In genomic region chr6:90403489-90404381, GRCh38 we compare ENCODE assay signal across 10 cellular contexts.
DNase-seq lines count a peak whose midpoint lies in the region; ATAC-seq and TF ChIP-seq lines count a peak whose summit lies in the region.
"Had no signal": no experiment of that assay in that cellular context is flagged by ENCODE, and none has a peak within 500 bp of the region (broad histone marks: within the 10 kb centered on the region; RNA-seq: fewer than 3 reads in every experiment).

No MANE protein-coding gene starts in this region.

- H2AFZ ChIP-seq in hepatocyte = no peak overlapping the region

- H4K20me1 ChIP-seq in hepatocyte (ENCODE audit: insufficient read depth, poor library complexity, severe bottlenecking) = no peaks in the 10 kb centered on the region

- H3K4me3 ChIP-seq in hepatocyte = no peak overlapping the region

- H3K79me2 ChIP-seq in hepatocyte = no peaks in the 10 kb centered on the region

- H3K4me3 Mint-ChIP-seq in activated naive CD4-positive, alpha-beta T cell treated with anti-CD3 and anti-CD28 coated beads for 36 hours = peak overlapping the region; percentile 57
- no peak overlapping the region for H3K4me3 Mint-ChIP-seq in activated CD8-positive, alpha-beta T cell treated with anti-CD3 and anti-CD28 coated beads for 36 hours

- POLR2A ChIA-PET in activated CD8-positive, alpha-beta T cell treated with anti-CD3 and anti-CD28 coated beads for 36 hours (lab: Charles Lee) = interaction anchor here (0.6 to 3.0 kb wide), 10 partner anchors 7 to 213 kb away, joined by 3 to 10 read pairs (median 4); no protein-coding TSS in a partner anchor

- no peak for TF ChIP-seq CTCF in activated CD8-positive, alpha-beta T cell treated with anti-CD3 and anti-CD28 coated beads for 36 hours (IDR thresholded peaks at IDR 0.05)
- no peak for TF ChIP-seq CTCF in hepatocyte (IDR thresholded peaks at IDR 0.05; ENCODE audit: poor library complexity)

- 34% methylated on average over 18 of the region's 18 CpGs for WGBS in hepatocyte (ENCODE audit: low lambda C conversion rate, missing lambda C conversion rate)

- no peaks in the 10 kb centered on the region for H3K9me3 Mint-ChIP-seq in activated naive CD4-positive, alpha-beta T cell treated with anti-CD3 and anti-CD28 coated beads for 36 hours
- H3K9me3 Mint-ChIP-seq in activated CD8-positive, alpha-beta T cell treated with anti-CD3 and anti-CD28 coated beads for 36 hours = no peaks in the 10 kb centered on the region

- H3K27me3 ChIP-seq in hepatocyte = no peaks in the 10 kb centered on the region

- no peak for ATAC-seq in activated CD8-positive, alpha-beta T cell treated with anti-CD3 and anti-CD28 coated beads for 36 hours
- no peak for ATAC-seq in GM18858 (IDR thresholded peaks at IDR 0.05; ENCODE audit: unreplicated experiment)
- ATAC-seq: HCT116 had no signal

- H3K27ac Mint-ChIP-seq in activated naive CD4-positive, alpha-beta T cell treated with anti-CD3 and anti-CD28 coated beads for 36 hours = peak overlapping the region; percentile 87
- peak overlapping the region; percentile 79 for H3K27ac Mint-ChIP-seq in activated CD8-positive, alpha-beta T cell treated with anti-CD3 and anti-CD28 coated beads for 36 hours

- no peaks in the 10 kb centered on the region for H3K9me3 ChIP-seq in hepatocyte (ENCODE audit: low read depth)

- no peaks in the 10 kb centered on the region for H3K27me3 Mint-ChIP-seq in activated naive CD4-positive, alpha-beta T cell treated with anti-CD3 and anti-CD28 coated beads for 36 hours (ENCODE audit: low read depth)
- H3K27me3 Mint-ChIP-seq in activated CD8-positive, alpha-beta T cell treated with anti-CD3 and anti-CD28 coated beads for 36 hours = no peaks in the 10 kb centered on the region

- no peak overlapping the region for H3K4me2 ChIP-seq in hepatocyte

- no peaks in the 10 kb centered on the region for H3K4me1 ChIP-seq in hepatocyte (ENCODE audit: insufficient read depth)

- H3K9me2 ChIP-seq in hepatocyte (replicated peaks; ENCODE audit: insufficient read depth) = no peaks in the 10 kb centered on the region

- intact Hi-C loops in activated naive CD4-positive, alpha-beta T cell treated with anti-CD3 and anti-CD28 coated beads for 36 hours (cut with micrococcal nuclease) = loop anchor here (10.0 kb wide), 1 partner anchor 1319 kb away; the partner anchor contains the start of gene PNRC1
- intact Hi-C loops in activated CD8-positive, alpha-beta T cell treated with anti-CD3 and anti-CD28 coated beads for 36 hours (cut with micrococcal nuclease) = no loop called here

- H3K4me1 Mint-ChIP-seq in activated naive CD4-positive, alpha-beta T cell treated with anti-CD3 and anti-CD28 coated beads for 36 hours (ENCODE audit: low read depth) = peaks cover 86% of the 10 kb centered on the region
- H3K4me1 Mint-ChIP-seq in activated CD8-positive, alpha-beta T cell treated with anti-CD3 and anti-CD28 coated beads for 36 hours (ENCODE audit: low read depth) = peaks cover 65% of the 10 kb centered on the region

- CTCF ChIA-PET in activated naive CD4-positive, alpha-beta T cell treated with anti-CD3 and anti-CD28 coated beads for 36 hours (lab: Charles Lee) = interaction anchor here (0.9 kb wide), 1 partner anchor 73 kb away, joined by 4 read pairs; no protein-coding TSS in a partner anchor
- CTCF ChIA-PET in activated CD8-positive, alpha-beta T cell treated with anti-CD3 and anti-CD28 coated beads for 36 hours (lab: Charles Lee) = interaction anchor here (0.8 to 9.0 kb wide), 5 partner anchors 8 to 73 kb away, joined by 3 to 113 read pairs (median 5); no protein-coding TSS in a partner anchor

- DNase-seq in activated naive CD4-positive, alpha-beta T cell treated with anti-CD3 and anti-CD28 coated beads for 36 hours = no peak
- DNase-seq in activated naive CD4-positive, alpha-beta T cell (lab: John Stamatoyannopoulos, UW) = no peak
- DNase-seq in activated CD8-positive, alpha-beta T cell treated with anti-CD3 and anti-CD28 coated beads for 36 hours = no peak
- DNase-seq in hepatocyte (ENCODE audit: low spot score) (peak; percentile 68), stromal cell of bone marrow (ENCODE audit: low read depth) (peak; percentile 17), NCI-H2227 (lab: John Stamatoyannopoulos, UW; ENCODE audit: unreplicated experiment) (no peak)
- DNase-seq in activated CD4-positive, CD25-positive, alpha-beta regulatory T cell (lab: John Stamatoyannopoulos, UW) = no peak
- DNase-seq: effector CD8-positive, alpha-beta T cell had no signal

- H3K27ac ChIP-seq in hepatocyte = no peak overlapping the region

- no peaks in the 10 kb centered on the region for H3K36me3 ChIP-seq in hepatocyte (replicated peaks; ENCODE audit: insufficient read depth, low read depth)

- peaks cover 4% of the 10 kb centered on the region for H3K36me3 Mint-ChIP-seq in activated naive CD4-positive, alpha-beta T cell treated with anti-CD3 and anti-CD28 coated beads for 36 hours (ENCODE audit: low read depth)
- H3K36me3 Mint-ChIP-seq in activated CD8-positive, alpha-beta T cell treated with anti-CD3 and anti-CD28 coated beads for 36 hours (ENCODE audit: low read depth) = no peaks in the 10 kb centered on the region

Comparison
In these comparisons a context has a peak if more than half of its experiments do, and no peak if none do; other contexts are left out.
1. DNase-seq: peak in hepatocyte (single experiment) and stromal cell of bone marrow (single experiment); none in activated naive CD4-positive, alpha-beta T cell treated with anti-CD3 and anti-CD28 coated beads for 36 hours (single experiment), activated naive CD4-positive, alpha-beta T cell (0 of 4), activated CD8-positive, alpha-beta T cell treated with anti-CD3 and anti-CD28 coated beads for 36 hours (single experiment), activated CD4-positive, CD25-positive, alpha-beta regulatory T cell (0 of 4) and NCI-H2227 (single experiment).